In the genomic region with DNA sequence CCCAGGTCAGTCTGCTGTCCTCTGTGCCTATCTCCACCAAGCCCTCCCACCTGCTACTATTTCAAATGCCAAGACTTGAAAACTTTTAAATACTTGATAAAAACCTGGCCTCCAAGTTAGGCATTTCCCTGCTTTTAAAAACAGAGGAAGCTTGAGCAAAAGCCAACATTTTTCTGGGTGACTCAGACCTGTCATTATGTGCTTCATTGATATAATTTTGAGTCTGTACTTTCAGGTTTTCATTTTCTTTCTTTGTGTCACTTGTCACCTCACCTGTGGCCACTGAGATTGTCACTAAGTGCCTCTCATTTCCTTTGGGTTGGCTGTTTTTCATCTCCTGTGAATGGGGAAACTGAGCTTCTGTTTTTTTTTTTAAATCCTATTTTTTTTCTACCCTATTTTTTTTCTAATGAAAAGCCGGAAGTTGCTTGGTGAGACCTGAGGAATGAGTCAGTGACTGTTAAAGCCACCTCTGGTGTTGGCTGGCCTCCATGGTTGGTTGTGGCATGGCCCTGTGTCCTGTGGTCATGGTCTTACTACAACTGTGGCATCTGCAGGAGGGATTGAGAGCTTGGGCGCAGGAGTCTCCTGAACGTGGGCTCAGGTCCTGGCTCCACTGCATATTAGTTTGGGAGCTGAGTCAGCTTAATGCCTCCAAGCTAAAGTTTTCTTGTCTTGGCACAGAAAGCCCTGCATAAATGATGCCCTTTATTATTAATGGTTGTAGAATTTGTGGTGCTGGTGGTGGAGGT, we compare ENCODE assay signal across 8 cellular contexts. TPM values are rescaled to one million over a fixed set of nuclear protein-coding genes. Genes with fewer than 3 reads are reported as not detected.
DNase-seq lines count a peak whose midpoint lies in the region; ATAC-seq and TF ChIP-seq lines count a peak whose summit lies in the region.

No MANE protein-coding gene starts in this region.

- no peaks in the 10 kb centered on the region for H3K36me3 Mint-ChIP-seq in T-helper 1 cell treated with Interleukin-12 subunit alpha and Interleukin-12 subunit beta and Interleukin-4 antibody, amounts not matched to agents 30 μg/mL and 1 μg/mL, for 36 hours (ENCODE audit: low read depth)

- 56 to 61% methylated on average over 3 of the region's 3 CpGs for WGBS in thyroid gland, 2 donors

- H3K9me3 Mint-ChIP-seq in T-helper 1 cell treated with Interleukin-12 subunit alpha and Interleukin-12 subunit beta and Interleukin-4 antibody, amounts not matched to agents 30 μg/mL and 1 μg/mL, for 36 hours: no peaks in the 10 kb centered on the region

- H3K9me3 ChIP-seq in thyroid gland: no peaks in the 10 kb centered on the region

- H3K27ac ChIP-seq in thyroid gland: peak overlapping the region; percentile 19 to 74 (median 50)

- H3K27me3 ChIP-seq in thyroid gland: no peaks in the 10 kb centered on the region

- H3K27me3 Mint-ChIP-seq in T-helper 1 cell treated with Interleukin-12 subunit alpha and Interleukin-12 subunit beta and Interleukin-4 antibody, amounts not matched to agents 30 μg/mL and 1 μg/mL, for 36 hours (ENCODE audit: low read depth): no peaks in the 10 kb centered on the region

- peak; percentile 32 for DNase-seq in stimulated activated CD4-positive, alpha-beta T cell treated with anti-CD3 and anti-CD28 coated beads, Interleukin-1b, Interleukin-23, amount 100 ng/mL, for 48 hours
- DNase-seq in stimulated activated CD4-positive, alpha-beta T cell treated with anti-CD3 and anti-CD28 coated beads, Interleukin-4, amount 100 ng/mL, for 4 hours: no peak
- peak; percentile 58 for DNase-seq in fibroblast of peridontal ligament (ENCODE audit: extremely low read depth)
- peak; percentile 63 to 86 for DNase-seq in thyroid gland
- no peak for DNase-seq in DMS 273 (lab: John Stamatoyannopoulos, UW; ENCODE audit: unreplicated experiment)
- no peak for DNase-seq in NCI-H2081 (lab: John Stamatoyannopoulos, UW)

- intact Hi-C loops in thyroid gland (cut with DNase I): no loop called here

- H3K27ac Mint-ChIP-seq in T-helper 1 cell treated with Interleukin-12 subunit alpha and Interleukin-12 subunit beta and Interleukin-4 antibody, amounts not matched to agents 30 μg/mL and 1 μg/mL, for 36 hours: peak overlapping the region; percentile 34

- peaks cover 63% of the 10 kb centered on the region for H3K4me1 Mint-ChIP-seq in T-helper 1 cell treated with Interleukin-12 subunit alpha and Interleukin-12 subunit beta and Interleukin-4 antibody, amounts not matched to agents 30 μg/mL and 1 μg/mL, for 36 hours (ENCODE audit: low read depth)

- peaks cover 26 to 51% of the 10 kb centered on the region in 2 donors for H3K4me1 ChIP-seq in thyroid gland

- ATAC-seq in HG02840 (IDR thresholded peaks at IDR 0.05; ENCODE audit: low FRiP score, unreplicated experiment): no peak

- H3K4me3 Mint-ChIP-seq in T-helper 1 cell treated with Interleukin-12 subunit alpha and Interleukin-12 subunit beta and Interleukin-4 antibody, amounts not matched to agents 30 μg/mL and 1 μg/mL, for 36 hours: peak overlapping the region; percentile 33

- H3K36me3 ChIP-seq in thyroid gland: no peaks in the 10 kb centered on the region

- no peak for TF ChIP-seq CTCF in thyroid gland (IDR thresholded peaks at IDR 0.05)

- H3K4me3 ChIP-seq in thyroid gland (replicated peaks in 1 of 3): no peak overlapping the region

- TF ChIP-seq POLR2A in thyroid gland (IDR thresholded peaks at IDR 0.05): no peak

RNA-seq across cellular contexts. Expression of gene ARHGAP26, which starts 56.7 kb away (rescaled TPM):
- 10 to 100 TPM; 28.2 to 52.3 (median 37.9) TPM for total RNA-seq in thyroid gland

Comparison
In these comparisons a context has a peak if more than half of its experiments do, and no peak if none do; other contexts are left out.
1. DNase-seq: peak in stimulated activated CD4-positive, alpha-beta T cell treated with anti-CD3 and anti-CD28 coated beads, Interleukin-1b, Interleukin-23, amount 100 ng/mL, for 48 hours (single experiment), fibroblast of peridontal ligament (single experiment) and thyroid gland (2 of 2); none in stimulated activated CD4-positive, alpha-beta T cell treated with anti-CD3 and anti-CD28 coated beads, Interleukin-4, amount 100 ng/mL, for 4 hours (0 of 2), DMS 273 (single experiment) and NCI-H2081 (0 of 2).